In genomic region chr5:141637266-141637692, GRCh38 we compare ENCODE assay signal across 8 cellular contexts. TPM values are rescaled to one million over a fixed set of nuclear protein-coding genes. Genes with fewer than 3 reads are reported as not detected.
DNase-seq lines count a peak whose midpoint lies in the region; ATAC-seq and TF ChIP-seq lines count a peak whose summit lies in the region.

No MANE protein-coding gene starts in this region.

- H3K27ac ChIP-seq in AG04450 (ENCODE audit: low read depth, low read length) (no peak overlapping the region), duodenal mucosa (ENCODE audit: low read depth, low read length) (no peak overlapping the region), stomach smooth muscle (ENCODE audit: low read length) (no peak overlapping the region)

- H3K4me1 ChIP-seq in duodenal mucosa (ENCODE audit: control insufficient read depth in 1 of 2, insufficient read depth in 2 of 2, low read length in 2 of 2) (peaks cover 16 to 34% of the 10 kb centered on the region in 2 donors), mucosa of descending colon (ENCODE audit: low read depth) (peaks cover 20% of the 10 kb centered on the region), stomach smooth muscle (ENCODE audit: control insufficient read depth, insufficient read depth, low read length) (peaks cover 27% of the 10 kb centered on the region)

- H3K9me3 ChIP-seq in AG04450 (ENCODE audit: control insufficient read depth, insufficient read depth, low read length) (no peaks in the 10 kb centered on the region; the same call in 1 of the 2 replicates), duodenal mucosa (ENCODE audit: control insufficient read depth in 1 of 2, low read length in 2 of 2) (no peaks in the 10 kb centered on the region), mucosa of descending colon (no peaks in the 10 kb centered on the region), stomach smooth muscle (ENCODE audit: control insufficient read depth in 2 of 2, low read length in 2 of 2) (no peaks in the 10 kb centered on the region)

- ATAC-seq in GM19372 (IDR thresholded peaks at IDR 0.05; ENCODE audit: low read depth, unreplicated experiment) (peak; percentile 20), HG03521 (IDR thresholded peaks at IDR 0.05; ENCODE audit: unreplicated experiment) (peak; percentile 21), mucosa of descending colon (peak; percentile 42)

- no peak for DNase-seq in AG04450 (ENCODE audit: low read depth, low spot score)
- peak; percentile 63 for DNase-seq in activated CD4-positive, alpha-beta T cell treated with anti-CD3 and anti-CD28 coated beads for 48 hours
- peak; percentile 38 to 80 (median 70) for DNase-seq in mucosa of descending colon
- DNase-seq in COLO829 (ENCODE audit: low spot score) = no peak

- intact Hi-C loops in mucosa of descending colon (cut with DNase I, micrococcal nuclease) = no loop called here

- H3K36me3 ChIP-seq in duodenal mucosa (ENCODE audit: control insufficient read depth in 1 of 2, insufficient read depth in 2 of 2, low read length in 2 of 2) (peaks cover 0 to 11% of the 10 kb centered on the region in 2 donors), mucosa of descending colon (ENCODE audit: low read depth) (no peaks in the 10 kb centered on the region), stomach smooth muscle (ENCODE audit: control insufficient read depth in 2 of 2, insufficient read depth in 2 of 2, low read length in 2 of 2) (peaks cover 3% of the 10 kb centered on the region in 2 donors)

- H3K4me3 ChIP-seq in AG04450 (ENCODE audit: low read depth, low read length) (peak overlapping the region; percentile 77), duodenal mucosa (ENCODE audit: low read depth in 1 of 2, low read length in 2 of 2) (peak overlapping the region; percentile 91 to 98), mucosa of descending colon (peak overlapping the region; percentile 37), stomach smooth muscle (ENCODE audit: low read length in 2 of 2) (peak overlapping the region; percentile 96 to 99)

- H3K9ac ChIP-seq in duodenal mucosa (ENCODE audit: low read depth in 1 of 2, low read length in 2 of 2) = peak overlapping the region; percentile 39 to 44
- peak overlapping the region; percentile 32 to 36 for H3K9ac ChIP-seq in stomach smooth muscle (ENCODE audit: low read length in 2 of 2)

- H3K27me3 ChIP-seq in AG04450 (ENCODE audit: control insufficient read depth, insufficient read depth, low read length) (no peaks in the 10 kb centered on the region), duodenal mucosa (ENCODE audit: control insufficient read depth in 1 of 2, insufficient read depth in 2 of 2, low read length in 2 of 2) (no peaks in the 10 kb centered on the region), stomach smooth muscle (ENCODE audit: control insufficient read depth in 1 of 2, insufficient read depth in 2 of 2, low read length in 2 of 2) (peaks cover 8 to 11% of the 10 kb centered on the region in 2 donors)

- no peak for TF ChIP-seq CTCF in AG04450 (IDR thresholded peaks at IDR 0.05; ENCODE audit: low read depth, low read length)
- no peak for TF ChIP-seq CTCF in mucosa of descending colon (IDR thresholded peaks at IDR 0.05)

- CTCF ChIA-PET in AG04450 (lab: Charles Lee) = interaction anchor here (1.4 to 11.5 kb wide), 7 partner anchors 17 to 324 kb away, joined by 4 to 175 read pairs (median 5); partner anchors contain the start of gene DIAPH1

- POLR2A ChIA-PET in AG04450 (lab: Yijun Ruan, JAX) = interaction anchor here (0.5 to 3.1 kb wide), 10 partner anchors 14 to 332 kb away, joined by 3 to 28 read pairs (median 4); partner anchors contain the start of genes DIAPH1, FCHSD1 and RNF14

RNA-seq across cellular contexts. Expression of gene RELL2, which starts 0.5 kb away (rescaled TPM):
- polyA plus RNA-seq in AG04450 (2011; rRNA removed) = 3.0 and 3.1 TPM in 2 replicates
- polyA minus RNA-seq in AG04450 (2011; rRNA and poly(A)+ RNA removed) = 1.4 and 1.8 TPM in 2 replicates
- 1 to 10 TPM; 2.3 to 3.9 (median 3.3) TPM for total RNA-seq in mucosa of descending colon

RNA-seq across cellular contexts. Expression of gene HDAC3, which starts 0.6 kb away (rescaled TPM):
- 78.3 and 82.2 TPM in 2 replicates for polyA plus RNA-seq in AG04450 (2011; rRNA removed)
- polyA minus RNA-seq in AG04450 (2011; rRNA and poly(A)+ RNA removed) = 60.4 and 77.7 TPM in 2 replicates
- total RNA-seq in mucosa of descending colon = 10 to 100 TPM; 45.1 to 47.0 (median 45.8) TPM

RNA-seq across cellular contexts. Expression of gene FCHSD1, which starts 13.9 kb away (rescaled TPM):
- 28.1 and 30.2 TPM in 2 replicates for polyA plus RNA-seq in AG04450 (2011; rRNA removed)
- polyA minus RNA-seq in AG04450 (2011; rRNA and poly(A)+ RNA removed) = 24.8 and 30.1 TPM in 2 replicates
- 10 to 100 TPM; 16.3 to 23.3 (median 17.6) TPM for total RNA-seq in mucosa of descending colon

RNA-seq across cellular contexts. Expression of gene DIAPH1, which starts 18.5 kb away (rescaled TPM):
- 27.1 and 34.7 TPM in 2 replicates for polyA plus RNA-seq in AG04450 (2011; rRNA removed)
- polyA minus RNA-seq in AG04450 (2011; rRNA and poly(A)+ RNA removed) = 80.8 and 98.1 TPM in 2 replicates
- 10 to 100 TPM; 53.3 to 87.7 (median 82.7) TPM for total RNA-seq in mucosa of descending colon

RNA-seq across cellular contexts. Expression of gene ARAP3, which starts 44.8 kb away (rescaled TPM):
- polyA plus RNA-seq in AG04450 (2011; rRNA removed) = 3.5 and 4.9 TPM in 2 replicates
- 5.5 and 8.1 TPM in 2 replicates for polyA minus RNA-seq in AG04450 (2011; rRNA and poly(A)+ RNA removed)
- 10 to 100 TPM in 1 of 3 donors, 1 to 10 TPM in 2; 5.7 to 10.9 (median 8.0) TPM for total RNA-seq in mucosa of descending colon

Comparison
In these comparisons a context has a peak if more than half of its experiments do, and no peak if none do; other contexts are left out.
1. DNase-seq: peak in activated CD4-positive, alpha-beta T cell treated with anti-CD3 and anti-CD28 coated beads for 48 hours (single experiment) and mucosa of descending colon (3 of 3); none in AG04450 (single experiment) and COLO829 (single experiment).
2. H3K4me3 ChIP-seq: peak in every context shown above with its lines; median percentile 98 in stomach smooth muscle; 94 in duodenal mucosa; 77 in AG04450; 37 in mucosa of descending colon.
3. Peak in every context shown above with its lines, with median percentiles within 50 percentile points of each other: ATAC-seq.